ENCODE assay signal across 1 cellular context in the genomic region with DNA sequence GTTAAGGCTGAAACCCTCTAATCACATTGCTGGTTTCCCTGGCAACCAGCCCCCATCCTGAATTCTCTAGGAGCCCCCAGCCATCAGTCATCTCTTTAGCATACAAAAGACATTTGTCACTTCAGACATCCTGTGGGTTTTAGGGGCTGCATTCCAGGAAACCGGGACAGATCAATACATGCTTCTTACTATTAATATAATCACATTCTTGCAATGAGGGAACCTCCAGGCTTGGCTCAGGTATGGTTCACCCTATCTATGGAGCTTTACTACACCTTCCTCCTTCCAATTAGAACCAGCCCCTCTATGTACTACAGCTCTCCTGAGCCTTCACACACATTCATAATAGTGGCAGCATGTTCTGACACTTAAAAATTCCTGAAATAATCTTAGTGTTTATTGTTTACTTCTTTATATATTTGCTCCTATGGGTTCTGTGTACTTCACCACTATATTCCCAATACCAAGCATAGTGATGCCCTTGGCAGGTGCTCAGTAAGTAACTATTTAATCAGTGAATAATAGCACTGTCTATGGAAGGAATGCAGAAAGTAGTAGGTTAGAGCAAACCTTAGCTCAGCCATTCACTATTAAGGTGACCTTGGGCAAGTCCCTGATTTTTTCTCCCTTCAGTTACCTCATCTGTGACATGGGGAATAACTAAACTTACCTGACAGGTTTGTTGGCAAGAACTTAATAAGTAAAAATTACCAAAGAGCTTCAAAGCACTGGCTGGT.
TF ChIP-seq lines count a peak whose summit lies in the region.

No MANE protein-coding gene starts in this region.

TF ChIP-seq in HEK293T, 16 proteins besides CTCF, POLR2A, EP300 and RAD21 (continued from another document):
- TF ChIP-seq L3MBTL2 (conservative IDR thresholded peaks at IDR 0.05) (no peak), NFRKB (IDR thresholded peaks at IDR 0.05) (no peak), TARDBP (IDR thresholded peaks at IDR 0.05) (no peak), CTBP1 (IDR thresholded peaks at IDR 0.05; ENCODE audit: borderline replicate concordance) (no peak), LEF1 (IDR thresholded peaks at IDR 0.05; ENCODE audit: borderline replicate concordance) (no peak), HDGF (IDR thresholded peaks at IDR 0.05; ENCODE audit: borderline replicate concordance) (no peak)
